Comparison of ENCODE assay signal across 8 cellular contexts in the genomic region with DNA sequence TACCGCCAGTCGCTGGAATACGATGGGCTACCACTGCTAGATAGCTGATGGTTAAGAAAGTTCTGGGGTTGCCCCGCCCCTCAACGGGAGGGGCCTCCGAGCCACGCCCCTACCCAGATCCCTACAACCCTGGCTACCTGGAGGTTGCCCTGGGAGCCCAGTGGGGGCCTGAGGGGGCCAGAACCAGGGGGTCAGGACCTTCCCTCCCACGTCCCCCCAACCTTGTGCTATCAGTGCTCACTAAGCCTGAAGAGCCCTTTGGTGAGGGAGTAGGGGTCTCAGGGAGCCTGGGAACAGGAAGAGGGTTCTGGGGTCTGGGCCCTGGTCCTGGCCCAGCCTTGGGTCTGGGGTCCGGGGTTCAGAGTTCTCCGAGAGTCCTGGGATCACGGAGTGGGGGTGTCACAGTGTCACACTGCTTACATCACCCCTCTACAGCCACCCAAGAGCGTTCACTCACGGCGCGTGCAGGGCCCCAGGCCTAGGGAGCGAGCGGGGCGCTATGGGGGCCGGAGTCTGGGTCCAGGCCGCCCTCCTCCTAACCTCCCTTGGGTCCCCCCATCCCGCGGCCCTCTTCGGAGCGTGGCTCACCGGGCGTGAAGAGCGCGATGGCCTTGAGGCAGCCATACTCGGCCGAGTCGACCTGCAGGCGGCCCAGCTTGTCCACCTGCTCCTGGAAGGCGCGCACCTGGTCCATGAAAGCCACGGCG. TPM values are rescaled to one million over a fixed set of nuclear protein-coding genes. Genes with fewer than 3 reads are reported as not detected.
A peak's percentile ranks its signal among the peaks of the same experiment; 100 is the strongest.
DNase-seq lines count a peak whose midpoint lies in the region; ATAC-seq and TF ChIP-seq lines count a peak whose summit lies in the region.

No MANE protein-coding gene starts in this region.

- H3K36me3 ChIP-seq in right lobe of liver: peaks cover 0 to 36% (median 11%) of the 10 kb centered on the region in 4 donors

- intact Hi-C loops in right lobe of liver (cut with DNase I): no loop called here

- H3K27me3 ChIP-seq in right lobe of liver: no peaks in the 10 kb centered on the region

- DNase-seq in CD1c-positive myeloid dendritic cell (ENCODE audit: extremely low spot score): peak; percentile 47
- peak; percentile 68 for DNase-seq in LoVo (ENCODE audit: low spot score)
- DNase-seq in cerebellum (ENCODE audit: low spot score): peak; percentile 64
- peak in 2 of 3 donors; percentile 57 to 71 for DNase-seq in right lobe of liver
- DNase-seq in stimulated activated CD8-positive, alpha-beta memory T cell treated with anti-CD3 and anti-CD28 coated beads, Interleukin-7, amount 100 ng/mL, for 4 hours (ENCODE audit: low read depth in 2 of 2): peak; percentile 15 to 50
- no peak for DNase-seq in NCI-H526 treated with DMSO at 0.1 percent for 48 hours (lab: John Stamatoyannopoulos, UW)

- peak; percentile 52 for ATAC-seq in GM21423 (IDR thresholded peaks at IDR 0.05; ENCODE audit: unreplicated experiment)
- ATAC-seq in right lobe of liver: peak; percentile 70 to 76 (median 74)

- TF ChIP-seq POLR2A in right lobe of liver (IDR thresholded peaks at IDR 0.05): no peak

- H3K27ac ChIP-seq in VCaP (peak overlapping the region; percentile 95), right lobe of liver (peak overlapping the region in 2 of 3 donors; percentile 29 to 53)

- peak overlapping the region; percentile 36 to 58 (median 38) for H3K4me3 ChIP-seq in right lobe of liver

- H3K4me1 ChIP-seq in right lobe of liver: peaks cover 0 to 41% (median 9%) of the 10 kb centered on the region in 4 donors

- WGBS in right lobe of liver (ENCODE audit: insufficient coverage, low coverage, low lambda C conversion rate, missing lambda C conversion rate): 18% methylated on average over 11 of the region's 36 CpGs

- TF ChIP-seq CTCF in VCaP (conservative IDR thresholded peaks at IDR 0.05) (no peak), right lobe of liver (IDR thresholded peaks at IDR 0.05) (no peak)

- H3K9me3 ChIP-seq in right lobe of liver: no peaks in the 10 kb centered on the region

RNA-seq across cellular contexts. Expression of a gene that starts 9.0 kb away (rescaled TPM):
- total RNA-seq in cerebellum: 2.4 TPM
- total RNA-seq in right lobe of liver: 10 to 100 TPM; 17.8 to 64.2 (median 31.2) TPM

RNA-seq across cellular contexts. Expression of a gene that starts 10.7 kb away (rescaled TPM):
- total RNA-seq in cerebellum (9.4 TPM), right lobe of liver (100 to 1,000 TPM in 1 of 6 experiments, 10 to 100 TPM in 5; 48.5 to 105 (median 80.9) TPM)

RNA-seq across cellular contexts. Expression of a gene that starts 19.9 kb away (rescaled TPM):
- total RNA-seq in cerebellum (10.9 TPM), right lobe of liver (10 to 100 TPM; 13.5 to 20.3 (median 18.6) TPM)

RNA-seq across cellular contexts. Expression of a gene that starts 29.5 kb away (rescaled TPM):
- total RNA-seq in cerebellum (1.2 TPM), right lobe of liver (1 to 10 TPM in 5 of 6 experiments, under 1 TPM in 1; 0.81 to 3.6 (median 1.7) TPM)

RNA-seq across cellular contexts. Expression of a gene that starts 32.2 kb away (rescaled TPM):
- 38.1 TPM for total RNA-seq in cerebellum
- total RNA-seq in right lobe of liver: 10 to 100 TPM; 29.2 to 51.3 (median 37.9) TPM
